In the genomic region with DNA sequence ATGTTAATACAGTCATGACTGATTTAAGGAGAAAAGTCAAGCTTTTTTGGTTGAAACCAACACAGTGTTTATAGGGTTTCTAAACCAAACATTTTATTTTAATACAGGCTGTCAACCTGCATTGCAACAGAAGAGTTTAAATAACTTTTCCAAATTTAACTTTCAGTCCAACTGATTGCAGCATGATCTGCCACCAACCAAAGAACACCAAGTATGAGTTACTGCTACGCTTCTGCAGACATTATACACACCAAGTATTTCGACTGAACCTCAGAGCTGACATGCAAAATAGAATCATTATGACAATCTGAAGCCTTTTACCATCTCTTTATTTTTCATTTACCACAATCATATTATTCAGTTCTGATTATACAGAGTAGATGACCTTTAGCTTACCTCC, we compare ENCODE assay signal across 27 cellular contexts.
DNase-seq lines count a peak whose midpoint lies in the region; ATAC-seq, FAIRE-seq and TF ChIP-seq lines count a peak whose summit lies in the region.
"Had no signal": no experiment of that assay in that cellular context is flagged by ENCODE, and none has a peak within 500 bp of the region (broad histone marks: within the 10 kb centered on the region; RNA-seq: fewer than 3 reads in every experiment).

No MANE protein-coding gene starts in this region.

- H2BK15ac ChIP-seq in H1 (ENCODE audit: low read length) = no peak overlapping the region

- H3K4me3 ChIP-seq in right atrium auricular region = no peak overlapping the region
- peak overlapping the region in 2 of 4 experiments; percentile 13 to 47; a peak in 3 of 8 replicates for H3K4me3 ChIP-seq in H1 (ENCODE audit: extremely low read depth in 1 of 4, insufficient read depth in 2 of 4, low read depth in 3 of 4, low read length in 4 of 4)
- H3K4me3 ChIP-seq: body of pancreas, Peyer's patch, upper lobe of left lung had no signal

- H4K20me1 ChIP-seq in H1 (replicated peaks in 1 of 2; ENCODE audit: control insufficient read depth in 1 of 2, insufficient read depth in 2 of 2, low read length in 2 of 2) = no peaks in the 10 kb centered on the region

- no peak for TF ChIP-seq POLR2A in H1 (IDR thresholded peaks at IDR 0.05; ENCODE audit: control extremely low read depth in 1 of 2, low read depth in 2 of 2, low read length in 2 of 2)

- DNase-seq in right atrium auricular region (ENCODE audit: low spot score) (no peak), left ventricle myocardium superior (no peak), H1 (ENCODE audit: low read depth in 1 of 2, low spot score in 2 of 2) (no peak), D721Med (ENCODE audit: insufficient read length, low spot score) (no peak)
- DNase-seq in activated T-cell treated with anti-CD3 and anti-CD28 coated beads, Interleukin-2, amount 50 U/mL, for 48 hours = no peak
- DNase-seq: activated B cell treated with CpG ODN at 0.5 μM for 24 hours; activated CD4-positive, alpha-beta T cell treated with anti-CD3 and anti-CD28 coated beads, Interleukin-2, amount 50 U/mL, for 48 hours; activated gamma-delta T cell; activated T-cell treated with anti-CD3 and anti-CD28 coated beads for 4 hours; BE2C; body of pancreas; DMS79 treated with DMSO at 0.1 percent for 48 hours; effector CD8-positive, alpha-beta T cell; KBM-7; mesenchymal stem cell; NCI-H146; NCI-H524; occipital lobe; Peyer's patch; retina; stimulated activated CD8-positive, alpha-beta memory T cell treated with anti-CD3 and anti-CD28 coated beads, Interleukin-4, amount 100 ng/mL, for 48 hours; upper lobe of left lung had no signal

- no peak overlapping the region for H3K4ac ChIP-seq in H1 (replicated peaks; ENCODE audit: insufficient read length, low read depth, low read length)

- no peak overlapping the region for H4K8ac ChIP-seq in H1 (ENCODE audit: extremely low read depth, insufficient read depth, low read length)

- FAIRE-seq in H1 (lab: Jason Lieb, UNC) (no peak), D721Med (lab: Jason Lieb, UNC) (no peak)

- ATAC-seq in left ventricle myocardium superior (no peak), HG02938 (IDR thresholded peaks at IDR 0.05; ENCODE audit: unreplicated experiment) (peak; percentile 19), GM19324 (IDR thresholded peaks at IDR 0.05; ENCODE audit: low FRiP score, unreplicated experiment) (no peak), HG02840 (IDR thresholded peaks at IDR 0.05; ENCODE audit: low FRiP score, unreplicated experiment) (no peak)
- ATAC-seq: body of pancreas, SK-N-SH treated with all-trans-retinoic acid at 6 μM for 48 hours had no signal

- H3K18ac ChIP-seq in H1 (ENCODE audit: extremely low read depth, low read length) = no peak overlapping the region

- H3K79me1 ChIP-seq in H1 (ENCODE audit: low read depth, low read length) = no peaks in the 10 kb centered on the region; the same call in 1 of the 2 replicates

- TF ChIP-seq RAD21 in H1 (IDR thresholded peaks at IDR 0.05 in 1 of 2, conservative IDR thresholded peaks at IDR 0.05 in 1 of 2; ENCODE audit: low read depth in 2 of 2, low read length in 2 of 2) = no peak

- TF ChIP-seq CTCF in right atrium auricular region (IDR thresholded peaks at IDR 0.05) (no peak), H1 (IDR thresholded peaks at IDR 0.05; ENCODE audit: control extremely low read depth in 1 of 3, insufficient read depth in 1 of 3, low read depth in 1 of 3, low read length in 3 of 3) (no peak), D721Med (IDR thresholded peaks at IDR 0.05; ENCODE audit: insufficient read depth, missing control alignments) (no peak)

- no peak overlapping the region for H2BK5ac ChIP-seq in H1 (ENCODE audit: low read depth, low read length)

- H2BK120ac ChIP-seq in H1 (replicated peaks; ENCODE audit: low read depth, low read length) = no peak overlapping the region

- H3K36me3 ChIP-seq in right atrium auricular region (no peaks in the 10 kb centered on the region), H1 (ENCODE audit: control insufficient read depth in 2 of 4, insufficient read depth in 4 of 4, low read length in 3 of 4) (no peaks in the 10 kb centered on the region)
- H3K36me3 ChIP-seq: BE2C, Peyer's patch, upper lobe of left lung had no signal

- POLR2A ChIA-PET in H1 (lab: Charles Lee; ENCODE audit: partially characterized antibody) = interaction anchor here (0.8 to 1.3 kb wide), 4 partner anchors 8 to 30 kb away, joined by 3 to 4 read pairs (median 3); no protein-coding TSS in a partner anchor

- H3K27me3 ChIP-seq in right atrium auricular region (no peaks in the 10 kb centered on the region), H1 (replicated peaks in 1 of 4; ENCODE audit: control insufficient read depth in 3 of 4, extremely low read depth in 1 of 4, insufficient read depth in 3 of 4, low read length in 3 of 4) (no peaks in the 10 kb centered on the region)
- H3K27me3 ChIP-seq: BE2C, body of pancreas, foreskin keratinocyte, Peyer's patch, upper lobe of left lung had no signal

- no peak overlapping the region for H2AFZ ChIP-seq in H1 (ENCODE audit: low read length)

- intact Hi-C loops in left ventricle myocardium superior (cut with micrococcal nuclease) = no loop called here

- peak overlapping the region; percentile 57 for H3K4me2 ChIP-seq in H1 (ENCODE audit: insufficient read depth in 1 of 2, low read depth in 2 of 2, low read length in 2 of 2)

- no peak for TF ChIP-seq EP300 in H1 (IDR thresholded peaks at IDR 0.05; ENCODE audit: borderline replicate concordance in 1 of 2, low read depth in 2 of 2, low read length in 2 of 2)

- no peak overlapping the region for H2BK20ac ChIP-seq in H1 (ENCODE audit: low read length)

- H3K9me3 ChIP-seq in right atrium auricular region = no peaks in the 10 kb centered on the region
- H3K9me3 ChIP-seq in H1 (ENCODE audit: insufficient read depth in 2 of 2, low read depth in 1 of 2, low read length in 1 of 2) = no peaks in the 10 kb centered on the region
- H3K9me3 ChIP-seq: BE2C, body of pancreas, Peyer's patch, upper lobe of left lung had no signal

- H3K4me1 ChIP-seq in right atrium auricular region = peaks cover 0 to 62% of the 10 kb centered on the region in 2 donors
- H3K4me1 ChIP-seq in H1 (replicated peaks in 1 of 4; ENCODE audit: control insufficient read depth in 3 of 4, insufficient read depth in 4 of 4, low read length in 3 of 4) = peaks cover 4 to 28% (median 15%) of the 10 kb centered on the region in 4 experiments; a peak in 6 of 7 replicates
- H3K4me1 ChIP-seq: Peyer's patch, upper lobe of left lung had no signal

- H4K5ac ChIP-seq in H1 (ENCODE audit: insufficient read length, low read depth, low read length) = peak overlapping the region; percentile 60

- H3K79me2 ChIP-seq in H1 (ENCODE audit: control insufficient read depth in 1 of 2, insufficient read depth in 2 of 2, low read length in 2 of 2) = peaks cover 0 to 89% of the 10 kb centered on the region in 2 experiments; a peak in 3 of 4 replicates

- CTCF ChIA-PET in H1 (lab: Charles Lee; ENCODE audit: partially characterized antibody) = interaction anchor here (1.1 to 1.6 kb wide), 3 partner anchors 25 to 84 kb away, joined by 3 to 4 read pairs (median 3); no protein-coding TSS in a partner anchor

- peak overlapping the region; percentile 36 to 64 for H3K27ac ChIP-seq in right atrium auricular region
- peak overlapping the region; percentile 48; the same call in 1 of the 2 replicates for H3K27ac ChIP-seq in H1 (ENCODE audit: low read depth, low read length)
- H3K27ac ChIP-seq: body of pancreas, Peyer's patch, upper lobe of left lung had no signal

- no peak overlapping the region for H2AK5ac ChIP-seq in H1 (ENCODE audit: low read depth, low read length)

- H3K56ac ChIP-seq in H1 (replicated peaks; ENCODE audit: insufficient read length, low read depth, low read length) = peak overlapping the region; percentile 63

- 85% methylated on average over 2 of the region's 2 CpGs; no CpG with 5 or more reads in 1 of the 2 experiments for WGBS in H1 (ENCODE audit: extremely low coverage in 1 of 2, insufficient coverage in 1 of 2, insufficient read length in 1 of 2, insufficient replicate concordance in 2 of 2, low coverage in 1 of 2, low lambda C conversion rate in 2 of 2, missing lambda C conversion rate in 1 of 2), 2 experiments

- H3K23me2 ChIP-seq in H1 (ENCODE audit: low read depth, low read length) = no peaks in the 10 kb centered on the region

- no peak overlapping the region for H3K9ac ChIP-seq in H1 (replicated peaks in 1 of 4; ENCODE audit: extremely low read depth in 1 of 4, low read depth in 3 of 4, low read length in 3 of 4)

- peak overlapping the region; percentile 95 for H3K14ac ChIP-seq in H1 (ENCODE audit: insufficient read length)

- no peak overlapping the region for H2BK12ac ChIP-seq in H1 (ENCODE audit: low read depth, low read length)

- no peak overlapping the region for H3K23ac ChIP-seq in H1 (ENCODE audit: insufficient read length)

- H4K91ac ChIP-seq in H1 (replicated peaks; ENCODE audit: insufficient read length, low read length) = no peak overlapping the region

TF ChIP-seq in H1, 55 proteins besides CTCF, POLR2A, EP300 and RAD21:
- no peak for TF ChIP-seq CREB1 (IDR thresholded peaks at IDR 0.05)
- no peak for TF ChIP-seq CHD1 (IDR thresholded peaks at IDR 0.05; ENCODE audit: low read depth, low read length)
